In the genomic region with DNA sequence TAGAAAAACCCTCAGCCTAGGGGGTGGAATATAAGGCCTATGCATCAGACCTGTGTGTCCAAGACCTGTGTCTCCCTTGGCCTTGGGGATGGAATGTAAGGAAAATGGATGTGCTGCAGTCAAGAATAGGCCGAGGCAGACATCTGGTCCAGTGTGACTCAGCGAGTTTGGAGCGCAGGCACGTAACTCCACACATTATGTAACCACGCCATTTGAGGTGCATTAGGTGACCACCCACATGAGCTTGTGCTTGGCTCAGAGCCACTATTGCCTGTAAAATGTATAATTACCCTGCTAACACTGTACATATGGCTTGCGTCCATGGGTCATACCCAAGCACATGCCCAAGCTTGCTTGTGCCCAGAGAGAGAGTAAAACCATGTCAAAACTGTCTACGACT, we compare ENCODE assay signal across 26 cellular contexts.
A peak's percentile ranks its signal among the peaks of the same experiment; 100 is the strongest.
DNase-seq lines count a peak whose midpoint lies in the region; TF ChIP-seq lines count a peak whose summit lies in the region.
"Had no signal": no experiment of that assay in that cellular context is flagged by ENCODE, and none has a peak within 500 bp of the region (broad histone marks: within the 10 kb centered on the region; RNA-seq: fewer than 3 reads in every experiment).

No MANE protein-coding gene starts in this region.

- intact Hi-C loops in activated CD4-positive, alpha-beta memory T cell treated with anti-CD3 and anti-CD28 coated beads for 36 hours (cut with micrococcal nuclease), result no loop called here

- no peaks in the 10 kb centered on the region for H3K27me3 Mint-ChIP-seq in activated CD4-positive, alpha-beta memory T cell treated with anti-CD3 and anti-CD28 coated beads for 36 hours
- H3K27me3 Mint-ChIP-seq: activated CD8-positive, alpha-beta memory T cell treated with anti-CD3 and anti-CD28 coated beads, Interleukin-2, amount 10 ng/mL, durations not matched to agents 7 days and 5 days; memory B cell had no signal

- DNase-seq in ELF-1 (ENCODE audit: low read depth, low spot score) (peak; percentile 9), SK-N-DZ (ENCODE audit: low spot score) (peak; percentile 13), iPS DF 6.9 (ENCODE audit: low read depth, low spot score) (peak; percentile 22), islet precursor cell (no peak), hypothalamus (lab: John Stamatoyannopoulos, UW) (no peak)
- no peak for DNase-seq in activated CD4-positive, alpha-beta memory T cell treated with anti-CD3 and anti-CD28 coated beads for 36 hours
- DNase-seq: activated CD4-positive, alpha-beta T cell treated with anti-CD3 and anti-CD28 coated beads for 1 hour; activated CD8-positive, alpha-beta memory T cell treated with anti-CD3 and anti-CD28 coated beads, Interleukin-2, amount 10 ng/mL, durations not matched to agents 7 days and 5 days; activated naive CD4-positive, alpha-beta T cell treated with anti-CD3 and anti-CD28 coated beads for 36 hours; activated T-cell treated with anti-CD3 and anti-CD28 coated beads, Interleukin-2, amount 50 U/mL, for 72 hours; cortex of kidney; GM23248; KG1; left cardiac atrium; MV-4-11; NCI-H1694; NCI-H345; nucleus accumbens; stimulated activated CD8-positive, alpha-beta memory T cell treated with anti-CD3 and anti-CD28 coated beads, Interleukin-4, amount 100 ng/mL, for 48 hours; stomach had no signal

- no peaks in the 10 kb centered on the region for H3K4me1 Mint-ChIP-seq in activated CD4-positive, alpha-beta memory T cell treated with anti-CD3 and anti-CD28 coated beads for 36 hours (ENCODE audit: low read depth)
- H3K4me1 Mint-ChIP-seq: activated CD8-positive, alpha-beta memory T cell treated with anti-CD3 and anti-CD28 coated beads, Interleukin-2, amount 10 ng/mL, durations not matched to agents 7 days and 5 days; memory B cell had no signal

- H3K36me3 ChIP-seq in HEK293 (ENCODE audit: control insufficient read depth in 2 of 2, insufficient read depth in 1 of 2, low read length in 2 of 2) (no peaks in the 10 kb centered on the region), iPS DF 6.9 (ENCODE audit: control insufficient read depth, insufficient read depth, low read length) (no peaks in the 10 kb centered on the region)
- H3K36me3 ChIP-seq: cardiac muscle cell, SJSA1, stomach, tibial nerve had no signal

- TF ChIP-seq CTCF in HEK293 (tag by site-specific recombination; IDR thresholded peaks at IDR 0.05), result no peak

- no CpG with 5 or more reads among the region's 7 CpGs for WGBS in iPS DF 6.9 (ENCODE audit: insufficient coverage, insufficient read length)

- H3K9me3 Mint-ChIP-seq in activated CD4-positive, alpha-beta memory T cell treated with anti-CD3 and anti-CD28 coated beads for 36 hours, result peaks cover 12% of the 10 kb centered on the region

- no peak overlapping the region for H3K27ac ChIP-seq in HEK293 (ENCODE audit: extremely low read depth, low read depth, low read length)
- H3K27ac ChIP-seq in iPS DF 6.9 (ENCODE audit: low read length), result no peak overlapping the region
- H3K27ac ChIP-seq: cardiac muscle cell, GM23248, SJSA1, stomach, tibial nerve had no signal

- POLR2A ChIA-PET in HEK293 (lab: Yijun Ruan, JAX), result no interaction called here
- POLR2A ChIA-PET in activated CD4-positive, alpha-beta memory T cell treated with anti-CD3 and anti-CD28 coated beads for 36 hours (lab: Charles Lee), result no interaction called here

- H3K4me1 ChIP-seq in HEK293 (ENCODE audit: control insufficient read depth, insufficient read depth, low read length) (no peaks in the 10 kb centered on the region), iPS DF 6.9 (ENCODE audit: control insufficient read depth, insufficient read depth, low read length) (no peaks in the 10 kb centered on the region)
- H3K4me1 ChIP-seq: SJSA1, stomach, tibial nerve had no signal

- no peak overlapping the region for H3K4me3 Mint-ChIP-seq in activated CD4-positive, alpha-beta memory T cell treated with anti-CD3 and anti-CD28 coated beads for 36 hours
- H3K4me3 Mint-ChIP-seq: activated CD8-positive, alpha-beta memory T cell treated with anti-CD3 and anti-CD28 coated beads, Interleukin-2, amount 10 ng/mL, durations not matched to agents 7 days and 5 days; activated naive CD4-positive, alpha-beta T cell treated with anti-CD3 and anti-CD28 coated beads for 36 hours; activated T-cell treated with anti-CD3 and anti-CD28 coated beads, Interleukin-2, amount 50 U/mL, for 72 hours; memory B cell; T-helper 1 cell treated with Interleukin-12 subunit alpha and Interleukin-12 subunit beta and Interleukin-4 antibody, amounts not matched to agents 30 μg/mL and 1 μg/mL, for 36 hours had no signal

- H3K9me3 ChIP-seq in HEK293 (ENCODE audit: control insufficient read depth, insufficient read depth, low read depth, low read length) (no peaks in the 10 kb centered on the region), iPS DF 6.9 (ENCODE audit: control insufficient read depth, insufficient read depth, low read length) (peaks cover 4% of the 10 kb centered on the region)
- H3K9me3 ChIP-seq: SJSA1 had no signal

- H3K27me3 ChIP-seq in iPS DF 6.9 (ENCODE audit: control insufficient read depth, insufficient read depth, low read length), result no peaks in the 10 kb centered on the region
- H3K27me3 ChIP-seq: cardiac muscle cell, SJSA1, stomach, tibial nerve had no signal

- H3K4me3 ChIP-seq in HEK293 (ENCODE audit: low read depth, low read length) (no peak overlapping the region), iPS DF 6.9 (ENCODE audit: low read length) (no peak overlapping the region)
- H3K4me3 ChIP-seq: cardiac muscle cell, GM23248, SJSA1, stomach, tibial nerve had no signal

- no peak overlapping the region for H3K27ac Mint-ChIP-seq in activated CD4-positive, alpha-beta memory T cell treated with anti-CD3 and anti-CD28 coated beads for 36 hours
- H3K27ac Mint-ChIP-seq: activated CD8-positive, alpha-beta memory T cell treated with anti-CD3 and anti-CD28 coated beads, Interleukin-2, amount 10 ng/mL, durations not matched to agents 7 days and 5 days; activated naive CD4-positive, alpha-beta T cell treated with anti-CD3 and anti-CD28 coated beads for 36 hours; activated T-cell treated with anti-CD3 and anti-CD28 coated beads, Interleukin-2, amount 50 U/mL, for 72 hours; memory B cell; T-helper 1 cell treated with Interleukin-12 subunit alpha and Interleukin-12 subunit beta and Interleukin-4 antibody, amounts not matched to agents 30 μg/mL and 1 μg/mL, for 36 hours had no signal

- CTCF ChIA-PET in HEK293 (lab: Yijun Ruan, JAX), result no interaction called here
- CTCF ChIA-PET in activated CD4-positive, alpha-beta memory T cell treated with anti-CD3 and anti-CD28 coated beads for 36 hours (lab: Charles Lee), result no interaction called here

- H3K36me3 Mint-ChIP-seq in activated CD4-positive, alpha-beta memory T cell treated with anti-CD3 and anti-CD28 coated beads for 36 hours, result no peaks in the 10 kb centered on the region
- H3K36me3 Mint-ChIP-seq: activated CD8-positive, alpha-beta memory T cell treated with anti-CD3 and anti-CD28 coated beads, Interleukin-2, amount 10 ng/mL, durations not matched to agents 7 days and 5 days; memory B cell had no signal

TF ChIP-seq in HEK293, 187 proteins besides CTCF, POLR2A, EP300 and RAD21:
- TF ChIP-seq ZNF48 (tag by site-specific recombination; IDR thresholded peaks at IDR 0.05) (no peak), ZEB2 (tag by site-specific recombination; IDR thresholded peaks at IDR 0.05) (no peak), TRIM28 (IDR thresholded peaks at IDR 0.05; ENCODE audit: borderline replicate concordance, low read length) (peak; percentile 22; the same call in 1 of the 2 replicates)

Comparison
In these comparisons a context has a peak if more than half of its experiments do, and no peak if none do; other contexts are left out.
1. DNase-seq: peak in ELF-1 (single experiment), SK-N-DZ (single experiment) and iPS DF 6.9 (single experiment); none in activated CD4-positive, alpha-beta memory T cell treated with anti-CD3 and anti-CD28 coated beads for 36 hours (single experiment), islet precursor cell (single experiment) and hypothalamus (0 of 51).